9 cellular contexts compared by ENCODE assay signal in the genomic region with DNA sequence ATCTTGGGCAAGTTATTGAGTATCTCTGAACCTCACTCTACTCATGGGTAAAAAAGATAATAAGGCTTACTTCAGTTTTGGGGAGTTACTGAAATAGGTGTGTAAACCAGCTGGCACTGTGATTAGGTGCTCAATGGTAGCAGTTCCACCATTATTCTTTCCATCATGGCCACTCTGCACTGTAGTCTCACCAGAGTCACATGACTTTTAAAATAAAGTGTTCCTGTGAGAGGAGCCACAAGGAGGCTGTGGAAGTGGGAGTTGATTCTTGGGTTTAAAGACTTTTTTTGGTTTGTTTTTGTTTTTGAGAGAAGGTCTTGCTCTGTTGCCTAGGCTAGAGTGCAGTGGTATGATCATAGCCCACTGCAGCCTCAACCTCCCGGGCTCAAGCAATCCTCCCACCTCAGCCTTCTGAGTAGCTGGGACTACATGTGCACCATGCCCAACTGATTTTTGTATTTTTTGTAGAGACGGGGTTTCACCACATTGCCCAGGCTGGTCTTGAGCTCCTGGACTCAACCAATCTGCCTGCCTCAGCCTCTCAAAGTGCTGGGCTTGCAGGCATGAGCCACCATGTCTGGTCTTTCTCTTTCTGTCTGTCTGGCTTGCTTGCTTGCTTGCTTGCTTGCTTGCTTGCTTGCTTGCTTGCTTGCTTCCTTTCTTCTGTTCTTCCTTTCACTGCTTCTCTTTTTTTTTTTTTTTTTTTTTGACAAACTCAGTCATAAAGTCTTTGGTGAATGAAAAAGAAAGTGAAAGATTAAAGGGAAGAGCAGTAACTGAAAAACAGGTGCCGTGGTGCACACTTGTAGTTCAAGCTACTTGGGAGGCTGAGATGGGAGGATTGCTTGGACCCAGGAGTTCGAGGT. TPM values are rescaled to one million over a fixed set of nuclear protein-coding genes. Genes with fewer than 3 reads are reported as not detected.
A peak's percentile ranks its signal among the peaks of the same experiment; 100 is the strongest.
DNase-seq lines count a peak whose midpoint lies in the region; ATAC-seq and TF ChIP-seq lines count a peak whose summit lies in the region.
"Had no signal": no experiment of that assay in that cellular context is flagged by ENCODE, and none has a peak within 500 bp of the region (broad histone marks: within the 10 kb centered on the region; RNA-seq: fewer than 3 reads in every experiment).

No MANE protein-coding gene starts in this region.

- no peaks in the 10 kb centered on the region for H4K20me1 ChIP-seq in SK-N-SH (ENCODE audit: insufficient read depth)

- no peak for TF ChIP-seq POLR2A in GM18505 (IDR thresholded peaks at IDR 0.05; ENCODE audit: borderline replicate concordance, extremely low read depth, insufficient read depth, insufficient read length)

- H3K4me1 ChIP-seq in SK-N-SH (ENCODE audit: control insufficient read depth in 1 of 2, insufficient read depth in 2 of 2, low read depth in 1 of 2, low read length in 1 of 2), result no peaks in the 10 kb centered on the region

- POLR2A ChIA-PET in SK-N-SH (lab: Yijun Ruan, JAX), result no interaction called here

- no peaks in the 10 kb centered on the region for H3K9me2 ChIP-seq in SK-N-SH

- no peaks in the 10 kb centered on the region for H3K9me3 ChIP-seq in SK-N-SH

- peak; percentile 36 for DNase-seq in GM20000 (ENCODE audit: low spot score)
- peak; percentile 48 for DNase-seq in activated T-cell treated with anti-CD3 and anti-CD28 coated beads, Interleukin-2, amount 50 U/mL, for 1 hour
- peak; percentile 54 for DNase-seq in stimulated activated naive CD4-positive, alpha-beta T cell treated with Interleukin-2 at 50 U/mL for 16 hours (lab: John Stamatoyannopoulos, UW)
- no peak for DNase-seq in SK-N-SH
- no peak for DNase-seq in NCI-H446 (lab: John Stamatoyannopoulos, UW)
- no peak for DNase-seq in cerebellum (ENCODE audit: low spot score)
- DNase-seq: SW 1271 had no signal

- TF ChIP-seq CTCF in GM20000 (IDR thresholded peaks at IDR 0.05; ENCODE audit: extremely low read depth, missing control alignments) (no peak), SK-N-SH (IDR thresholded peaks at IDR 0.05) (no peak)

- ATAC-seq in HG03439 (IDR thresholded peaks at IDR 0.05; ENCODE audit: unreplicated experiment), result peak; percentile 46
- no peak for ATAC-seq in GM18505 (IDR thresholded peaks at IDR 0.05; ENCODE audit: unreplicated experiment)

- no peak for TF ChIP-seq EP300 in SK-N-SH (IDR thresholded peaks at IDR 0.05; ENCODE audit: borderline replicate concordance in 1 of 2, low read depth in 1 of 2, low read length in 1 of 2)

- no peak overlapping the region for H3K4me3 ChIP-seq in SK-N-SH (ENCODE audit: low read depth in 2 of 2, low read length in 1 of 2)

- no peaks in the 10 kb centered on the region for H3K79me2 ChIP-seq in SK-N-SH (ENCODE audit: insufficient read depth)

- no peak for TF ChIP-seq RAD21 in SK-N-SH (IDR thresholded peaks at IDR 0.05; ENCODE audit: low read length)

- no peak overlapping the region for H3K9ac ChIP-seq in SK-N-SH

- H3F3A ChIP-seq in SK-N-SH (replicated peaks; ENCODE audit: insufficient read depth), result no peaks in the 10 kb centered on the region

- H2AFZ ChIP-seq in SK-N-SH (ENCODE audit: low read depth), result no peak overlapping the region

- no peaks in the 10 kb centered on the region for H3K36me3 ChIP-seq in SK-N-SH (replicated peaks in 1 of 2; ENCODE audit: control insufficient read depth in 1 of 2, insufficient read depth in 2 of 2, low read length in 1 of 2)

- 94% methylated on average over 4 of the region's 4 CpGs for WGBS in SK-N-SH (ENCODE audit: low lambda C conversion rate)

- H3K27me3 ChIP-seq in SK-N-SH (ENCODE audit: insufficient read depth), result no peaks in the 10 kb centered on the region

- CTCF ChIA-PET in SK-N-SH (lab: Yijun Ruan, JAX), result no interaction called here

- no peak overlapping the region for H3K4me2 ChIP-seq in SK-N-SH

- H3K27ac ChIP-seq in SK-N-SH (ENCODE audit: low read depth in 2 of 2, low read length in 1 of 2), result no peak overlapping the region

TF ChIP-seq in SK-N-SH, 30 proteins besides CTCF, POLR2A, EP300 and RAD21:
- TF ChIP-seq NRF1 (IDR thresholded peaks at IDR 0.05; ENCODE audit: low read depth, low read length), result no peak
- TF ChIP-seq NFIC (IDR thresholded peaks at IDR 0.05; ENCODE audit: borderline replicate concordance), result no peak
- no peak for TF ChIP-seq ELF1 (IDR thresholded peaks at IDR 0.05)
- no peak for TF ChIP-seq TCF12 (IDR thresholded peaks at IDR 0.05)
- no peak for TF ChIP-seq FOSL2 (IDR thresholded peaks at IDR 0.05; ENCODE audit: borderline replicate concordance, low read depth)
- TF ChIP-seq FOXJ3 (CRISPR knock-in tag; IDR thresholded peaks at IDR 0.05), result no peak
- no peak for TF ChIP-seq MEF2A (IDR thresholded peaks at IDR 0.05; ENCODE audit: borderline replicate concordance, low read depth)
- TF ChIP-seq SIN3A (IDR thresholded peaks at IDR 0.05; ENCODE audit: borderline replicate concordance, low read depth, low read length), result no peak
- TF ChIP-seq SMC3 (IDR thresholded peaks at IDR 0.05; ENCODE audit: low read depth, low read length), result no peak
- TF ChIP-seq, protein P1, sequence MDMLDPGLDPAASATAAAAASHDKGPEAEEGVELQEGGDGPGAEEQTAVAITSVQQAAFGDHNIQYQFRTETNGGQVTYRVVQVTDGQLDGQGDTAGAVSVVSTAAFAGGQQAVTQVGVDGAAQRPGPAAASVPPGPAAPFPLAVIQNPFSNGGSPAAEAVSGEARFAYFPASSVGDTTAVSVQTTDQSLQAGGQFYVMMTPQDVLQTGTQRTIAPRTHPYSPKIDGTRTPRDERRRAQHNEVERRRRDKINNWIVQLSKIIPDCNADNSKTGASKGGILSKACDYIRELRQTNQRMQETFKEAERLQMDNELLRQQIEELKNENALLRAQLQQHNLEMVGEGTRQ (IDR thresholded peaks at IDR 0.05; ENCODE audit: borderline replicate concordance, low read depth, low read length), result no peak
- TF ChIP-seq YY1 (IDR thresholded peaks at IDR 0.05; ENCODE audit: low read depth), result no peak
- TF ChIP-seq, protein P2, sequence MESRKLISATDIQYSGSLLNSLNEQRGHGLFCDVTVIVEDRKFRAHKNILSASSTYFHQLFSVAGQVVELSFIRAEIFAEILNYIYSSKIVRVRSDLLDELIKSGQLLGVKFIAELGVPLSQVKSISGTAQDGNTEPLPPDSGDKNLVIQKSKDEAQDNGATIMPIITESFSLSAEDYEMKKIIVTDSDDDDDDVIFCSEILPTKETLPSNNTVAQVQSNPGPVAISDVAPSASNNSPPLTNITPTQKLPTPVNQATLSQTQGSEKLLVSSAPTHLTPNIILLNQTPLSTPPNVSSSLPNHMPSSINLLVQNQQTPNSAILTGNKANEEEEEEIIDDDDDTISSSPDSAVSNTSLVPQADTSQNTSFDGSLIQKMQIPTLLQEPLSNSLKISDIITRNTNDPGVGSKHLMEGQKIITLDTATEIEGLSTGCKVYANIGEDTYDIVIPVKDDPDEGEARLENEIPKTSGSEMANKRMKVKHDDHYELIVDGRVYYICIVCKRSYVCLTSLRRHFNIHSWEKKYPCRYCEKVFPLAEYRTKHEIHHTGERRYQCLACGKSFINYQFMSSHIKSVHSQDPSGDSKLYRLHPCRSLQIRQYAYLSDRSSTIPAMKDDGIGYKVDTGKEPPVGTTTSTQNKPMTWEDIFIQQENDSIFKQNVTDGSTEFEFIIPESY (IDR thresholded peaks at IDR 0.05; ENCODE audit: borderline replicate concordance, low read depth), result no peak
TF ChIP-seq in SK-N-SH: peak in this region for 0.

RNA-seq across cellular contexts. Expression of gene ACVR1, which starts 21.2 kb away (rescaled TPM):
- polyA plus RNA-seq in SK-N-SH (2012; rRNA removed), result 21.0 and 22.4 TPM in 2 replicates
- 36.5 and 38.2 TPM in 2 replicates for polyA plus RNA-seq in SK-N-SH (2012; cell fraction: cytosol; rRNA removed)
- 24.4 and 30.1 TPM in 2 replicates for polyA plus RNA-seq in SK-N-SH (2012; cell fraction: nucleus; rRNA removed)
- 12.7 TPM for total RNA-seq in cerebellum

Comparison
In these comparisons a context has a peak if more than half of its experiments do, and no peak if none do; other contexts are left out.
1. DNase-seq: peak in GM20000 (single experiment), activated T-cell treated with anti-CD3 and anti-CD28 coated beads, Interleukin-2, amount 50 U/mL, for 1 hour (single experiment) and stimulated activated naive CD4-positive, alpha-beta T cell treated with Interleukin-2 at 50 U/mL for 16 hours (single experiment); none in SK-N-SH (single experiment), NCI-H446 (0 of 2) and cerebellum (single experiment).